11 cellular contexts compared by ENCODE assay signal in genomic region chr11:107136892-107137291, GRCh38.
"Had no signal": no experiment of that assay in that cellular context is flagged by ENCODE, and none has a peak within 500 bp of the region (broad histone marks: within the 10 kb centered on the region; RNA-seq: fewer than 3 reads in every experiment).

No MANE protein-coding gene starts in this region.

- DNase-seq: GM23248, GOT3, H7, H9, HCEC 1CT, HFFc6 had no signal

- H3K4me2 ChIP-seq: GM23338 had no signal

- H3K27ac ChIP-seq: GM23248 had no signal

- FAIRE-seq: H1, H54 had no signal

- H3K4me1 ChIP-seq: HAP-1 had no signal

- ATAC-seq: GM23338, HCT116 had no signal

- H3K9ac ChIP-seq: GM23248 had no signal

- H2AFZ ChIP-seq: GM23248, GM23338 had no signal

- H3K36me3 ChIP-seq: HAP-1 had no signal

- H3K9me3 ChIP-seq: HAP-1 had no signal

- H3K4me3 ChIP-seq: GM23248, GM23338, HAP-1 had no signal
